In genomic region chr11:68903631-68904457, GRCh38 we compare ENCODE assay signal across 8 cellular contexts. TPM values are rescaled to one million over a fixed set of nuclear protein-coding genes. Genes with fewer than 3 reads are reported as not detected.
A peak's percentile ranks its signal among the peaks of the same experiment; 100 is the strongest.
DNase-seq lines count a peak whose midpoint lies in the region; ATAC-seq and TF ChIP-seq lines count a peak whose summit lies in the region.

Gene IGHMBP2 (plus strand): TSS chr11:68903891. CDS start chr11:68903953, 62 bp downstream.
Gene MRPL21 (minus strand): TSS chr11:68903832. CDS start chr11:68903810, 22 bp downstream.

- TF ChIP-seq CTCF in GM10248 (IDR thresholded peaks at IDR 0.05; ENCODE audit: control extremely low read depth, extremely low read depth, low read depth, missing control alignments), result no peak
- TF ChIP-seq CTCF in psoas muscle (IDR thresholded peaks at IDR 0.05), result no peak

- ATAC-seq in left ventricle myocardium superior (peak; percentile 96), psoas muscle (peak; percentile 96 to 99 (median 98))

- POLR2A ChIA-PET in GM10248 (lab: Yijun Ruan, JAX), result no interaction called here
- POLR2A ChIA-PET in HEK293T (lab: Yijun Ruan, JAX), result interaction anchor here (0.9 to 2.4 kb wide), 3 partner anchors 10 to 145 kb away, joined by 3 to 11 read pairs (median 3); partner anchors contain the start of gene TPCN2

- H3K4me1 ChIP-seq in psoas muscle (peaks cover 29% of the 10 kb centered on the region), urinary bladder (ENCODE audit: insufficient read depth) (peaks cover 3% of the 10 kb centered on the region)

- intact Hi-C loops in T-helper 1 cell treated with Interleukin-12 subunit alpha and Interleukin-12 subunit beta and Interleukin-4 antibody, amounts not matched to agents 30 ng/mL and 1 ng/mL, for 36 hours (cut with micrococcal nuclease), result loop anchor here (1.0 to 5.0 kb wide), 8 partner anchors 61 to 771 kb away; partner anchors contain the start of genes LTO1, PPP6R3, TESMIN and TPCN2
- intact Hi-C loops in left ventricle myocardium superior (cut with micrococcal nuclease) (no loop called here), psoas muscle (cut with DNase I) (loop anchor here in 1 of 2 donors (5.0 to 10.0 kb wide), 2 partner anchors 141 to 183 kb away; partner anchors contain the start of gene TPCN2)

- H3K4me3 ChIP-seq in psoas muscle, result peak within 1 kb of the TSS; percentile 100
- peak within 1 kb of the TSS; percentile 63 for H3K4me3 ChIP-seq in urinary bladder (ENCODE audit: low read depth, low read length)

- H3K27me3 ChIP-seq in psoas muscle (ENCODE audit: insufficient read depth in 3 of 3, low read length in 2 of 3), result no peaks in the 10 kb centered on the region

- H3K36me3 ChIP-seq in psoas muscle (ENCODE audit: insufficient read depth in 1 of 2, low read depth in 1 of 2), result peaks cover 2 to 55% of the 10 kb centered on the region in 2 donors
- H3K36me3 ChIP-seq in urinary bladder (ENCODE audit: insufficient read depth), result no peaks in the 10 kb centered on the region

- DNase-seq in GM10248 (ENCODE audit: extremely low spot score) (peak; percentile 94), HEK293T (ENCODE audit: extremely low spot score) (peak; percentile 92), NCI-H1048 (lab: John Stamatoyannopoulos, UW) (peak; percentile 76), amniotic epithelial cell (ENCODE audit: low read depth) (peak; percentile 77), left ventricle myocardium superior (peak; percentile 93), psoas muscle (peak; percentile 87 to 92)

- 0 to 1% (median 0%) methylated on average over 64 to 79 of the region's 79 CpGs for WGBS in psoas muscle, 3 donors
- under 1% methylated on average over 79 of the region's 79 CpGs for WGBS in urinary bladder

- H3K27ac ChIP-seq in psoas muscle (peak within 1 kb of the TSS; percentile 87), urinary bladder (ENCODE audit: low read depth) (peak within 1 kb of the TSS; percentile 44)

- no peaks in the 10 kb centered on the region for H3K9me3 ChIP-seq in psoas muscle

- CTCF ChIA-PET in GM10248 (lab: Yijun Ruan, JAX) (no interaction called here), HEK293T (lab: Yijun Ruan, JAX) (no interaction called here)

TF ChIP-seq in HEK293T, 16 proteins besides CTCF, POLR2A, EP300 and RAD21:
- TF ChIP-seq ZNF384 (IDR thresholded peaks at IDR 0.05) (no peak), TARDBP (IDR thresholded peaks at IDR 0.05) (no peak), LEF1 (IDR thresholded peaks at IDR 0.05; ENCODE audit: borderline replicate concordance) (0 out of 2 replicates have a peak, but pooled peaks have one; percentile 46), NFRKB (IDR thresholded peaks at IDR 0.05) (peak; percentile 50; the same call in 1 of the 2 replicates), L3MBTL2 (conservative IDR thresholded peaks at IDR 0.05) (peak; percentile 56), HDGF (IDR thresholded peaks at IDR 0.05; ENCODE audit: borderline replicate concordance) (no peak), BHLHE40 (IDR thresholded peaks at IDR 0.05; ENCODE audit: borderline replicate concordance) (no peak), CTBP1 (IDR thresholded peaks at IDR 0.05; ENCODE audit: borderline replicate concordance) (peak; percentile 95), FOXM1 (IDR thresholded peaks at IDR 0.05; ENCODE audit: borderline replicate concordance) (peak; percentile 75; the same call in 1 of the 2 replicates), SUZ12 (IDR thresholded peaks at IDR 0.05) (no peak), FOXA1 (IDR thresholded peaks at IDR 0.05) (no peak), FOXK2 (IDR thresholded peaks at IDR 0.05) (no peak), PKNOX1 (IDR thresholded peaks at IDR 0.05) (peak; percentile 60), SP1 (IDR thresholded peaks at IDR 0.05) (no peak), ELF4 (IDR thresholded peaks at IDR 0.05) (peak; percentile 66), ARNT (IDR thresholded peaks at IDR 0.05) (peak; percentile 68)

RNA-seq across cellular contexts. Expression of gene IGHMBP2, which starts in this region (rescaled TPM):
- total RNA-seq in T-helper 1 cell treated with Interleukin-12 subunit alpha and Interleukin-12 subunit beta and Interleukin-4 antibody, amounts not matched to agents 30 ng/mL and 1 ng/mL, for 36 hours, result 28.7 and 32.0 TPM in 2 replicates
- total RNA-seq in left ventricle myocardium superior (14.7 TPM), psoas muscle (10 to 100 TPM; 12.1 to 18.4 (median 13.0) TPM), urinary bladder (9.1 TPM)
- polyA plus RNA-seq in psoas muscle (10 to 100 TPM; 12.4 to 19.0 (median 17.7) TPM), urinary bladder (15.3 TPM)

RNA-seq across cellular contexts. Expression of gene MRPL21, which starts in this region (rescaled TPM):
- total RNA-seq in T-helper 1 cell treated with Interleukin-12 subunit alpha and Interleukin-12 subunit beta and Interleukin-4 antibody, amounts not matched to agents 30 ng/mL and 1 ng/mL, for 36 hours, result 66.2 and 68.5 TPM in 2 replicates
- total RNA-seq in left ventricle myocardium superior, result 106 TPM
- total RNA-seq in psoas muscle, result 100 to 1,000 TPM in 1 of 4 donors, 10 to 100 TPM in 3; 59.2 to 104 (median 70.8) TPM
- polyA plus RNA-seq in psoas muscle, result 100 to 1,000 TPM; 108 to 181 (median 127) TPM
- total RNA-seq in urinary bladder, result 46.1 TPM
- 80.8 TPM for polyA plus RNA-seq in urinary bladder

Comparison
In these comparisons a context has a peak if more than half of its experiments do, and no peak if none do; other contexts are left out.
1. Peak in every context shown above with its lines: DNase-seq, ATAC-seq, H3K4me3 ChIP-seq and H3K27ac ChIP-seq.